22 cellular contexts compared by ENCODE assay signal in the genomic region with DNA sequence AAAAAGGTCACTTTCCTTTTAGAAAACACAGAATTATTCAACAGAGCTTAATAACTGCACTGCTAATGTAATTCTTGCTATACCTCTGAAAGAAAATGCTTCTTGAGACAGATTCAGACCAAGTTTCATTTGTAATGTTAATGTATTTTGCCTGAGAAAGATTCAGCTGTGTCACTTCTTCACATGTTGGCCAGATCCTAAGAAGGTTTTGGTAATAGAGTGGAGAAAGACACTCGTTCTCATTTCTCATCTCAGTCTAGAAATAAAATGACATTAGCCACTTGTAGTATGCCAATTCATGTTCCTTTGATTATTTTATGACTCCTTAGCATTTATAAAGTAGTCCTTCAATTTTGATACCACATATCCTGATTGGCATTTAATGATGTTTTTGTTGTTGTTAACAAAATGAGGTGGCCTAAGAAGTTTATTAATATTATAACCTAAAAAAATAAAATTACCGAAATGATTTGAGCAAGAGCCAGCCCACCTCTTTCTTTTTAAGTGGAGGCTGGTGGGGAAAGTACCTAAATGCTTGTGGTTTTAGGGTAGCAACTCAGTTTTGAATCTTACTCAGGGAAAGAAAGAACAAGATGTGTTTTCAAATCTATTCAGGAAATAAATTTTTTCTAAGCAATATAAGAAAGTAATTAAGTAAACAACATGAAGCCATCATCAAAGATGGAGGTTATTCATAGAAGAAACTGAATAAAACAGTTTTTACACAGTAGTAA. TPM values are rescaled to one million over a fixed set of nuclear protein-coding genes. Genes with fewer than 3 reads are reported as not detected.
A peak's percentile ranks its signal among the peaks of the same experiment; 100 is the strongest.
DNase-seq lines count a peak whose midpoint lies in the region; ATAC-seq, FAIRE-seq and TF ChIP-seq lines count a peak whose summit lies in the region.
"Had no signal": no experiment of that assay in that cellular context is flagged by ENCODE, and none has a peak within 500 bp of the region (broad histone marks: within the 10 kb centered on the region; RNA-seq: fewer than 3 reads in every experiment).

No MANE protein-coding gene starts in this region.

- H3K4me1 ChIP-seq in SJCRH30 = no peaks in the 10 kb centered on the region
- H3K4me1 ChIP-seq: upper lobe of left lung had no signal

- no peak overlapping the region for H3K27ac ChIP-seq in SJCRH30
- H3K27ac ChIP-seq: cardiac muscle cell, GM23248, ovary, upper lobe of left lung had no signal

- H3K4me3 ChIP-seq in SJCRH30 = no peak overlapping the region
- H3K4me3 ChIP-seq: cardiac muscle cell, GM23248, MG63, ovary, upper lobe of left lung had no signal

- H3K9me3 ChIP-seq in SJCRH30 (replicated peaks) = no peaks in the 10 kb centered on the region
- H3K9me3 ChIP-seq: MG63, ovary, upper lobe of left lung had no signal

- H3K36me3 ChIP-seq in SJCRH30 = no peaks in the 10 kb centered on the region
- H3K36me3 ChIP-seq: cardiac muscle cell, MG63, ovary, upper lobe of left lung had no signal

- TF ChIP-seq POLR2A in GM12891 (IDR thresholded peaks at IDR 0.05; ENCODE audit: low read depth, low read length) = no peak

- FAIRE-seq in GM12891 (lab: Jason Lieb, UNC) = peak; percentile 72

- H3K27me3 ChIP-seq in SJCRH30 = no peaks in the 10 kb centered on the region
- H3K27me3 ChIP-seq: cardiac muscle cell, MG63, ovary, upper lobe of left lung had no signal

- DNase-seq in GM12891 (ENCODE audit: insufficient read length, low spot score) = no peak
- DNase-seq in DMS53 treated with DMSO at 0.1 percent for 48 hours (lab: John Stamatoyannopoulos, UW; ENCODE audit: unreplicated experiment) = no peak
- DNase-seq in NCI-H2107 treated with DMSO at 0.1 percent for 48 hours (lab: John Stamatoyannopoulos, UW; ENCODE audit: unreplicated experiment) = no peak
- no peak for DNase-seq in NCI-H187 treated with DMSO at 0.1 percent for 48 hours (lab: John Stamatoyannopoulos, UW)
- no peak for DNase-seq in SJCRH30
- DNase-seq: activated CD4-positive, CD25-positive, alpha-beta regulatory T cell treated with anti-CD3 and anti-CD28 coated beads, Interleukin-2, amount 50 U/mL, for 72 hours; activated naive CD8-positive, alpha-beta T cell treated with anti-CD3 and anti-CD28 coated beads, Interleukin-2, amount 10 ng/mL, durations not matched to agents 7 days and 5 days; activated T-cell treated with anti-CD3 and anti-CD28 coated beads for 4 hours; effector CD4-positive, alpha-beta T cell; GDM1; GM23248; hippocampal formation; MG63; NCI-H2029 treated with DMSO at 0.1 percent for 48 hours; NCI-H774; ovary; stimulated activated CD4-positive, alpha-beta T cell treated with anti-CD3 and anti-CD28 coated beads, Interleukin-4, amount 100 ng/mL, for 4 hours; upper lobe of left lung had no signal

- ATAC-seq in GM19023 (IDR thresholded peaks at IDR 0.05; ENCODE audit: unreplicated experiment) (peak; percentile 79), HG02571 (IDR thresholded peaks at IDR 0.05; ENCODE audit: unreplicated experiment) (peak; percentile 72), HG03460 (IDR thresholded peaks at IDR 0.05; ENCODE audit: unreplicated experiment) (peak; percentile 67)

TF ChIP-seq in GM12891, 5 proteins besides CTCF, POLR2A, EP300 and RAD21:
- TF ChIP-seq POLR2AphosphoS5 (IDR thresholded peaks at IDR 0.05; ENCODE audit: low read depth, low read length) (no peak), TAF1 (IDR thresholded peaks at IDR 0.05; ENCODE audit: low read depth, low read length) (no peak), PAX5 (IDR thresholded peaks at IDR 0.05; ENCODE audit: insufficient read depth, low read length, severe bottlenecking) (no peak), SPI1 (IDR thresholded peaks at IDR 0.05; ENCODE audit: low read depth, low read length) (no peak), POU2F2 (IDR thresholded peaks at IDR 0.05; ENCODE audit: low read depth, low read length) (no peak)

RNA-seq across cellular contexts. Expression of a gene that starts 16.4 kb away (rescaled TPM):
- polyA plus RNA-seq in GM12891 (2012; ENCODE audit: low read depth, missing spikeins) = 2.3 TPM
- 16.7 and 21.0 TPM in 2 replicates for total RNA-seq in SJCRH30 (2014; rRNA removed; shearing (Covaris generic))
